ENCODE assay signal across 34 cellular contexts in genomic region chr5:170781946-170782345, GRCh38. TPM values are rescaled to one million over a fixed set of nuclear protein-coding genes. Genes with fewer than 3 reads are reported as not detected.
"Had no signal": no experiment of that assay in that cellular context is flagged by ENCODE, and none has a peak within 500 bp of the region (broad histone marks: within the 10 kb centered on the region; RNA-seq: fewer than 3 reads in every experiment).

No MANE protein-coding gene starts in this region.

- H3K36me3 ChIP-seq: brain microvascular endothelial cell, esophagus squamous epithelium, gastroesophageal sphincter, WERI-Rb-1 had no signal

- H3K36me3 Mint-ChIP-seq: activated naive CD8-positive, alpha-beta T cell had no signal

- H3K4me3 ChIP-seq: esophagus squamous epithelium, gastroesophageal sphincter had no signal

- H3K9me3 Mint-ChIP-seq: activated B cell treated with CpG ODN at 0.5 μM for 24 hours; activated CD8-positive, alpha-beta T cell treated with anti-CD3 and anti-CD28 coated beads for 36 hours; activated T-cell treated with anti-CD3 and anti-CD28 coated beads, Interleukin-2, amount 50 U/mL, for 4 hours; activated T-helper 17 cell treated with anti-CD3 and anti-CD28 coated beads, Interleukin-2, amount 50 U/mL, for 72 hours; effector memory CD8-positive, alpha-beta T cell; T-helper 2 cell treated with Interferon-gamma antibody and Interleukin-4, amounts not matched to agents 5 μg/mL and 100 μg/mL, for 36 hours had no signal

- H3K4me1 Mint-ChIP-seq: activated B cell treated with CpG ODN at 0.5 μM for 24 hours; activated T-helper 17 cell treated with anti-CD3 and anti-CD28 coated beads, Interleukin-2, amount 50 U/mL, for 72 hours; T-helper 17 cell had no signal

- H3K9me3 ChIP-seq: esophagus squamous epithelium, gastroesophageal sphincter had no signal

- H3K27me3 ChIP-seq: brain microvascular endothelial cell, esophagus squamous epithelium, gastroesophageal sphincter had no signal

- FAIRE-seq: astrocyte, colon, endometrium had no signal

- H3K27ac ChIP-seq: brain microvascular endothelial cell, epithelial cell of prostate, gastroesophageal sphincter, WERI-Rb-1 had no signal

- H3K27me3 Mint-ChIP-seq: activated B cell treated with CpG ODN at 0.5 μM for 24 hours; activated CD8-positive, alpha-beta T cell treated with anti-CD3 and anti-CD28 coated beads for 36 hours had no signal

- H3K4me3 Mint-ChIP-seq: activated B cell treated with CpG ODN at 0.5 μM for 24 hours; activated CD8-positive, alpha-beta T cell treated with anti-CD3 and anti-CD28 coated beads for 36 hours; activated naive CD8-positive, alpha-beta T cell; activated T-cell treated with anti-CD3 and anti-CD28 coated beads, Interleukin-2, amount 50 U/mL, for 4 hours; activated T-helper 17 cell treated with anti-CD3 and anti-CD28 coated beads, Interleukin-2, amount 50 U/mL, for 72 hours; effector memory CD8-positive, alpha-beta T cell; T-helper 17 cell; T-helper 2 cell treated with Interferon-gamma antibody and Interleukin-4, amounts not matched to agents 5 μg/mL and 100 μg/mL, for 36 hours had no signal

- H3K4me1 ChIP-seq: gastroesophageal sphincter had no signal

- DNase-seq: activated B cell treated with CpG ODN at 0.5 μM for 24 hours; activated CD4-positive, alpha-beta T cell treated with anti-CD3 and anti-CD28 coated beads for 48 hours; activated CD4-positive, alpha-beta T cell treated with anti-CD3 and anti-CD28 coated beads, Interleukin-2, amount 50 U/mL, for 1 hour; activated CD4-positive, alpha-beta T cell treated with anti-CD3 and anti-CD28 coated beads, Interleukin-2, amount 50 U/mL, for 48 hours; activated CD8-positive, alpha-beta memory T cell treated with anti-CD3 and anti-CD28 coated beads for 24 hours; activated CD8-positive, alpha-beta T cell treated with anti-CD3 and anti-CD28 coated beads for 36 hours; activated effector memory CD4-positive, alpha-beta T cell treated with Interleukin-2 at 50 U/mL for 16 hours; activated gamma-delta T cell treated with Interleukin-2 at 50 U/mL for 16 hours; activated naive CD4-positive, alpha-beta T cell treated with anti-CD3 and anti-CD28 coated beads, Interleukin-2, amount 50 U/mL, for 16 hours; activated naive CD4-positive, alpha-beta T cell treated with Interleukin-2 at 50 U/mL for 16 hours; activated T-cell treated with anti-CD3 and anti-CD28 coated beads, Interleukin-2, amount 50 U/mL, for 4 hours; amniotic stem cell; brain microvascular endothelial cell; caudate nucleus; cortex of kidney; effector CD4-positive, alpha-beta T cell; effector memory CD8-positive, alpha-beta T cell; esophagus squamous epithelium; T-helper 1 cell; T-helper 17 cell; T1000; WERI-Rb-1 had no signal

- ATAC-seq: activated CD4-positive, CD25-positive, alpha-beta regulatory T cell treated with anti-CD3 and anti-CD28 coated beads, Interleukin-2, amount 50 U/mL, for 24 hours; activated CD8-positive, alpha-beta T cell treated with anti-CD3 and anti-CD28 coated beads for 36 hours; activated T-cell treated with anti-CD3 and anti-CD28 coated beads, Interleukin-2, amount 50 U/mL, for 4 hours; activated T-helper 17 cell treated with anti-CD3 and anti-CD28 coated beads, Interleukin-2, amount 50 U/mL, for 72 hours; effector memory CD8-positive, alpha-beta T cell; gastroesophageal sphincter; T-helper 17 cell had no signal

- H3K27ac Mint-ChIP-seq: activated B cell treated with CpG ODN at 0.5 μM for 24 hours; activated CD8-positive, alpha-beta T cell treated with anti-CD3 and anti-CD28 coated beads for 36 hours; activated naive CD8-positive, alpha-beta T cell; activated T-helper 17 cell treated with anti-CD3 and anti-CD28 coated beads, Interleukin-2, amount 50 U/mL, for 72 hours; effector memory CD8-positive, alpha-beta T cell; T-helper 17 cell; T-helper 2 cell treated with Interferon-gamma antibody and Interleukin-4, amounts not matched to agents 5 μg/mL and 100 μg/mL, for 36 hours had no signal

RNA-seq across cellular contexts. Expression of gene GABRP, which starts 1.6 kb away (rescaled TPM):
- total RNA-seq: activated B cell treated with CpG ODN at 0.5 μM for 24 hours; activated CD8-positive, alpha-beta T cell treated with anti-CD3 and anti-CD28 coated beads for 36 hours; activated T-cell treated with anti-CD3 and anti-CD28 coated beads, Interleukin-2, amount 50 U/mL, for 4 hours; activated T-helper 17 cell treated with anti-CD3 and anti-CD28 coated beads, Interleukin-2, amount 50 U/mL, for 72 hours; chondrocyte; fibroblast of lung; fibroblast of villous mesenchyme; T-helper 17 cell had no signal
- polyA plus RNA-seq: fibroblast of lung had no signal
